In the genomic region with DNA sequence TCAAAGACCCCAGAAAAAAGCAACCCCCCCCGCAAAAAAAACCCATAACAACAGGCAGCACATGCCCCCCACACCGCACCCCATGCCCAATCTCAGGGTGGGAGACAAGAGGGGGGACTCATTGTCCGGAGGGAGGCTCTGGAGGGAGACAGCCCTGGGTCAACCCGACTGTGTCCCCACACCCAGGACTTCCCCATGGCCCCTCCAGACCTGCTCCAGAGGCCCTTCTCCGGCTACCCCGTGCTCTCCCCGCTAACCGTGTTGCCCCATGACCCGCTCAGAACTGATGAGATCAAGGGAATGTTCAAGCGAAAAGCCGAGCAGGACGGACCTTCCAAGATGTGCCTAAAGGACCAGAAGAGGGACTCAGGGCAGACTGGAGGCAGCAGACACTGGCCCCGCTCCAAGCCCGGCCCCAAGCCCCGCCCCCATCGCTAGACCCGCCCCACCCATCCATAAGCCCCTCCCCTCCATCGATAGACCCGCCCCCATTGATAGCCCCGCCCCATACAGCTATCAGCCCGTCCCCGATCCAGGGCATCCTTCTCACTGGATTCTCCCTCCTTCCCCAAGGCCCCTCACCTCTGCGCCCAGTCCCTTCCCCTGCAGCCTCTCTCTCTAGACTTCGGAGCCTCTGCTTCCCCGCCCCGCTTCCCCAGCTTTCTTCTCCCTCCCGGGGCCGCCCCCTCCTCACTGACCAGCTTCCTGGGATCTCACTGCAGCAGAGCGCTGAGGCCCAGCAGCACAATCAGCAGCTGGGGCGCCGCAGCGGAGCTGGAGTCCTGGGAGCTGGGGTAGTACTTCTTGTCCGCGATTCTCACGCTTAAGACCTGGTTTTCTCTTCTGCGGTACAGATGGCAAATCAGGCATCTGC, we compare ENCODE assay signal across 9 cellular contexts. TPM values are rescaled to one million over a fixed set of nuclear protein-coding genes. Genes with fewer than 3 reads are reported as not detected.
DNase-seq lines count a peak whose midpoint lies in the region; ATAC-seq and TF ChIP-seq lines count a peak whose summit lies in the region.
"Had no signal": no experiment of that assay in that cellular context is flagged by ENCODE, and none has a peak within 500 bp of the region (broad histone marks: within the 10 kb centered on the region; RNA-seq: fewer than 3 reads in every experiment).

No MANE protein-coding gene starts in this region.

- H3K4me3 Mint-ChIP-seq in activated CD4-positive, alpha-beta memory T cell treated with anti-CD3 and anti-CD28 coated beads, Interleukin-2, amount 10 ng/mL, durations not matched to agents 7 days and 5 days, result peak overlapping the region; percentile 93

- no peak for TF ChIP-seq CTCF in heart right ventricle (IDR thresholded peaks at IDR 0.05)
- TF ChIP-seq CTCF in left ventricle myocardium inferior (IDR thresholded peaks at IDR 0.05; ENCODE audit: borderline replicate concordance), result no peak

- H3K27ac Mint-ChIP-seq in activated CD4-positive, alpha-beta memory T cell treated with anti-CD3 and anti-CD28 coated beads, Interleukin-2, amount 10 ng/mL, durations not matched to agents 7 days and 5 days, result peak overlapping the region; percentile 98

- H3K9me3 ChIP-seq in heart right ventricle, result no peaks in the 10 kb centered on the region
- H3K9me3 ChIP-seq in left ventricle myocardium inferior (replicated peaks), result no peaks in the 10 kb centered on the region

- H3K27ac ChIP-seq in heart right ventricle (peak overlapping the region in 7 of 10 donors; percentile 79 to 95 (median 89)), left ventricle myocardium inferior (replicated peaks) (peak overlapping the region; percentile 89)

- peaks cover 73% of the 10 kb centered on the region for H3K36me3 Mint-ChIP-seq in activated CD4-positive, alpha-beta memory T cell treated with anti-CD3 and anti-CD28 coated beads, Interleukin-2, amount 10 ng/mL, durations not matched to agents 7 days and 5 days (ENCODE audit: low read depth)

- peaks cover 0 to 44% (median 0%) of the 10 kb centered on the region in 9 donors for H3K36me3 ChIP-seq in heart right ventricle
- no peaks in the 10 kb centered on the region for H3K36me3 ChIP-seq in left ventricle myocardium inferior

- H3K4me3 ChIP-seq in heart right ventricle (peak overlapping the region in 9 of 10 donors; percentile 41 to 84 (median 64)), left ventricle myocardium inferior (peak overlapping the region; percentile 71)

- H3K27me3 ChIP-seq in heart right ventricle (peaks cover 0 to 6% (median 0%) of the 10 kb centered on the region in 7 donors), left ventricle myocardium inferior (ENCODE audit: low read depth) (peaks cover 27% of the 10 kb centered on the region)

- DNase-seq in heart right ventricle (peak in 1 of 2 donors; percentile 48), Right ventricle myocardium superior (no peak), left ventricle myocardium inferior (no peak), DMS153 (lab: John Stamatoyannopoulos, UW) (no peak), NCI-H2107 treated with DMSO at 0.1 percent for 48 hours (lab: John Stamatoyannopoulos, UW; ENCODE audit: unreplicated experiment) (no peak), SIG-M5 (lab: John Stamatoyannopoulos, UW) (no peak)
- peak; percentile 67 for DNase-seq in activated CD4-positive, alpha-beta memory T cell treated with anti-CD3 and anti-CD28 coated beads, Interleukin-2, amount 10 ng/mL, durations not matched to agents 7 days and 5 days
- peak; percentile 36 for DNase-seq in stimulated activated CD8-positive, alpha-beta memory T cell treated with anti-CD3 and anti-CD28 coated beads, Interleukin-15, amount 100 ng/mL, for 1 hour (ENCODE audit: low read depth)

- intact Hi-C loops in heart right ventricle (cut with DNase I) (no loop called here), Right ventricle myocardium superior (cut with DNase I) (no loop called here), left ventricle myocardium inferior (cut with micrococcal nuclease) (no loop called here)

- H3K4me1 Mint-ChIP-seq in activated CD4-positive, alpha-beta memory T cell treated with anti-CD3 and anti-CD28 coated beads, Interleukin-2, amount 10 ng/mL, durations not matched to agents 7 days and 5 days, result peaks cover 29% of the 10 kb centered on the region

- CTCF ChIA-PET in activated CD4-positive, alpha-beta memory T cell treated with anti-CD3 and anti-CD28 coated beads, Interleukin-2, amount 10 ng/mL, durations not matched to agents 7 days and 5 days (lab: Charles Lee), result interaction anchor here (0.6 to 2.0 kb wide), 7 partner anchors 8 to 63 kb away, joined by 3 to 8 read pairs (median 5); a partner anchor contains a TSS

- WGBS in heart right ventricle, 2 donors, result 37 to 42% methylated on average over 30 to 36 of the region's 36 CpGs

- no peaks in the 10 kb centered on the region for H3K27me3 Mint-ChIP-seq in activated CD4-positive, alpha-beta memory T cell treated with anti-CD3 and anti-CD28 coated beads, Interleukin-2, amount 10 ng/mL, durations not matched to agents 7 days and 5 days

- H3K4me1 ChIP-seq in heart right ventricle (peaks cover 0 to 51% (median 25%) of the 10 kb centered on the region in 9 donors), left ventricle myocardium inferior (peaks cover 28% of the 10 kb centered on the region)

- POLR2A ChIA-PET in activated CD4-positive, alpha-beta memory T cell treated with anti-CD3 and anti-CD28 coated beads, Interleukin-2, amount 10 ng/mL, durations not matched to agents 7 days and 5 days (lab: Charles Lee), result interaction anchor here (0.6 to 3.2 kb wide), 6 partner anchors 9 to 119 kb away, joined by 3 to 23 read pairs (median 4); a partner anchor contains a TSS

- H3K9me3 Mint-ChIP-seq in activated CD4-positive, alpha-beta memory T cell treated with anti-CD3 and anti-CD28 coated beads, Interleukin-2, amount 10 ng/mL, durations not matched to agents 7 days and 5 days, result no peaks in the 10 kb centered on the region

- ATAC-seq in heart right ventricle (peak in 7 of 8 donors; percentile 8 to 58 (median 31)), Right ventricle myocardium superior (ENCODE audit: poor library complexity) (no peak)

RNA-seq across cellular contexts. Expression of a gene that starts 2.2 kb away (rescaled TPM):
- 10 to 100 TPM; 22.7 to 73.5 (median 37.0) TPM for total RNA-seq in heart right ventricle
- polyA plus RNA-seq in heart right ventricle, result 10 to 100 TPM; 32.0 to 75.4 TPM
- total RNA-seq in Right ventricle myocardium superior, result 46.5 TPM
- 100 to 1,000 TPM; 288 to 301 TPM for total RNA-seq in activated CD4-positive, alpha-beta memory T cell treated with anti-CD3 and anti-CD28 coated beads, Interleukin-2, amount 10 ng/mL, durations not matched to agents 7 days and 5 days
- 42.2 TPM for total RNA-seq in left ventricle myocardium inferior

RNA-seq across cellular contexts. Expression of a gene that starts 9.2 kb away (rescaled TPM):
- total RNA-seq in heart right ventricle (under 1 TPM in 3 of 10 donors, not detected in 7; 0.44 to 0.51 (median 0.50) TPM), Right ventricle myocardium superior (not detected), left ventricle myocardium inferior (not detected)
- 1 to 10 TPM in 1 of 2 donors, not detected in 1; 1.0 TPM for polyA plus RNA-seq in heart right ventricle
- total RNA-seq in activated CD4-positive, alpha-beta memory T cell treated with anti-CD3 and anti-CD28 coated beads, Interleukin-2, amount 10 ng/mL, durations not matched to agents 7 days and 5 days, result 1 to 10 TPM; 4.9 to 7.0 TPM
- total RNA-seq: myocyte had no signal

RNA-seq across cellular contexts. Expression of a gene that starts 16.6 kb away (rescaled TPM):
- 10 to 100 TPM; 11.7 to 26.8 (median 13.4) TPM for total RNA-seq in heart right ventricle
- 10 to 100 TPM; 38.6 to 50.0 TPM for polyA plus RNA-seq in heart right ventricle
- 20.3 TPM for total RNA-seq in Right ventricle myocardium superior
- 10 to 100 TPM; 44.5 to 45.3 TPM for total RNA-seq in activated CD4-positive, alpha-beta memory T cell treated with anti-CD3 and anti-CD28 coated beads, Interleukin-2, amount 10 ng/mL, durations not matched to agents 7 days and 5 days
- 19.6 TPM for total RNA-seq in left ventricle myocardium inferior

RNA-seq across cellular contexts. Expression of a gene that starts 26.1 kb away (rescaled TPM):
- total RNA-seq in heart right ventricle (10 to 100 TPM in 9 of 10 donors, 1 to 10 TPM in 1; 7.5 to 56.0 (median 22.1) TPM), Right ventricle myocardium superior (18.1 TPM), left ventricle myocardium inferior (36.9 TPM)
- 10 to 100 TPM; 69.1 to 74.9 TPM for polyA plus RNA-seq in heart right ventricle
- not detected for total RNA-seq in activated CD4-positive, alpha-beta memory T cell treated with anti-CD3 and anti-CD28 coated beads, Interleukin-2, amount 10 ng/mL, durations not matched to agents 7 days and 5 days

RNA-seq across cellular contexts. Expression of a gene that starts 45.2 kb away (rescaled TPM):
- total RNA-seq in heart right ventricle, result under 1 TPM in 2 of 10 donors, not detected in 8; 0.12 to 0.20 TPM
- polyA plus RNA-seq in heart right ventricle, result under 1 TPM in 1 of 2 donors, not detected in 1; 0.03 TPM
- total RNA-seq in Right ventricle myocardium superior, result 0.11 TPM
- not detected for total RNA-seq in activated CD4-positive, alpha-beta memory T cell treated with anti-CD3 and anti-CD28 coated beads, Interleukin-2, amount 10 ng/mL, durations not matched to agents 7 days and 5 days
- total RNA-seq in left ventricle myocardium inferior, result 0.14 TPM

Comparison
In these comparisons a context has a peak if more than half of its experiments do, and no peak if none do; other contexts are left out.
1. DNase-seq: peak in activated CD4-positive, alpha-beta memory T cell treated with anti-CD3 and anti-CD28 coated beads, Interleukin-2, amount 10 ng/mL, durations not matched to agents 7 days and 5 days (single experiment) and stimulated activated CD8-positive, alpha-beta memory T cell treated with anti-CD3 and anti-CD28 coated beads, Interleukin-15, amount 100 ng/mL, for 1 hour (single experiment); none in Right ventricle myocardium superior (single experiment), left ventricle myocardium inferior (single experiment), DMS153 (single experiment), NCI-H2107 treated with DMSO at 0.1 percent for 48 hours (single experiment) and SIG-M5 (single experiment).